ENCODE assay signal across 2 cellular contexts in genomic region chr9:75658301-75658919, GRCh38.
TF ChIP-seq lines count a peak whose summit lies in the region.

No MANE protein-coding gene starts in this region.

TF ChIP-seq in GM23338, 12 proteins besides CTCF, POLR2A, EP300 and RAD21:
- TF ChIP-seq REST (IDR thresholded peaks at IDR 0.05; ENCODE audit: unreplicated experiment) (no peak), NANOG (IDR thresholded peaks at IDR 0.05; ENCODE audit: borderline replicate concordance) (no peak), ZNF462 (CRISPR knock-in tag; IDR thresholded peaks at IDR 0.05) (no peak), ZNF331 (CRISPR knock-in tag; IDR thresholded peaks at IDR 0.05; ENCODE audit: low read depth) (no peak), ZNF114 (CRISPR knock-in tag; IDR thresholded peaks at IDR 0.05) (no peak), EZH2phosphoT487 (IDR thresholded peaks at IDR 0.05; ENCODE audit: unreplicated experiment) (no peak), CREB1 (CRISPR knock-in tag; IDR thresholded peaks at IDR 0.05; ENCODE audit: low read depth) (no peak), JUNB (IDR thresholded peaks at IDR 0.05; ENCODE audit: unreplicated experiment) (no peak), STAT1 (IDR thresholded peaks at IDR 0.05; ENCODE audit: unreplicated experiment) (no peak), EZH2 (IDR thresholded peaks at IDR 0.05; ENCODE audit: low read depth, unreplicated experiment) (no peak), POLR2AphosphoS5 (IDR thresholded peaks at IDR 0.05; ENCODE audit: low read depth) (no peak)
- TF ChIP-seq, protein P1, sequence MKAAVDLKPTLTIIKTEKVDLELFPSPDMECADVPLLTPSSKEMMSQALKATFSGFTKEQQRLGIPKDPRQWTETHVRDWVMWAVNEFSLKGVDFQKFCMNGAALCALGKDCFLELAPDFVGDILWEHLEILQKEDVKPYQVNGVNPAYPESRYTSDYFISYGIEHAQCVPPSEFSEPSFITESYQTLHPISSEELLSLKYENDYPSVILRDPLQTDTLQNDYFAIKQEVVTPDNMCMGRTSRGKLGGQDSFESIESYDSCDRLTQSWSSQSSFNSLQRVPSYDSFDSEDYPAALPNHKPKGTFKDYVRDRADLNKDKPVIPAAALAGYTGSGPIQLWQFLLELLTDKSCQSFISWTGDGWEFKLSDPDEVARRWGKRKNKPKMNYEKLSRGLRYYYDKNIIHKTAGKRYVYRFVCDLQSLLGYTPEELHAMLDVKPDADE (IDR thresholded peaks at IDR 0.05), result no peak

TF ChIP-seq in HepG2, 621 proteins besides CTCF, POLR2A, EP300 and RAD21 (continued from another document):
- no peak for TF ChIP-seq NR0B2 (CRISPR knock-in tag; IDR thresholded peaks at IDR 0.05)
- TF ChIP-seq, protein P2, sequence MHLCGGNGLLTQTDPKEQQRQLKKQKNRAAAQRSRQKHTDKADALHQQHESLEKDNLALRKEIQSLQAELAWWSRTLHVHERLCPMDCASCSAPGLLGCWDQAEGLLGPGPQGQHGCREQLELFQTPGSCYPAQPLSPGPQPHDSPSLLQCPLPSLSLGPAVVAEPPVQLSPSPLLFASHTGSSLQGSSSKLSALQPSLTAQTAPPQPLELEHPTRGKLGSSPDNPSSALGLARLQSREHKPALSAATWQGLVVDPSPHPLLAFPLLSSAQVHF (CRISPR knock-in tag; IDR thresholded peaks at IDR 0.05), result no peak
- TF ChIP-seq ZNF326 (CRISPR knock-in tag; IDR thresholded peaks at IDR 0.05; ENCODE audit: borderline replicate concordance), result no peak
- no peak for TF ChIP-seq ZKSCAN8 (CRISPR knock-in tag; IDR thresholded peaks at IDR 0.05; ENCODE audit: borderline replicate concordance)
- no peak for TF ChIP-seq SIX1 (CRISPR knock-in tag; IDR thresholded peaks at IDR 0.05; ENCODE audit: borderline replicate concordance)
- no peak for TF ChIP-seq TP53 (CRISPR knock-in tag; conservative IDR thresholded peaks at IDR 0.05)
- no peak for TF ChIP-seq SAP130 (CRISPR knock-in tag; IDR thresholded peaks at IDR 0.05; ENCODE audit: low read depth)
- TF ChIP-seq E2F2 (CRISPR knock-in tag; IDR thresholded peaks at IDR 0.05; ENCODE audit: borderline replicate concordance), result no peak
- TF ChIP-seq, protein P3, sequence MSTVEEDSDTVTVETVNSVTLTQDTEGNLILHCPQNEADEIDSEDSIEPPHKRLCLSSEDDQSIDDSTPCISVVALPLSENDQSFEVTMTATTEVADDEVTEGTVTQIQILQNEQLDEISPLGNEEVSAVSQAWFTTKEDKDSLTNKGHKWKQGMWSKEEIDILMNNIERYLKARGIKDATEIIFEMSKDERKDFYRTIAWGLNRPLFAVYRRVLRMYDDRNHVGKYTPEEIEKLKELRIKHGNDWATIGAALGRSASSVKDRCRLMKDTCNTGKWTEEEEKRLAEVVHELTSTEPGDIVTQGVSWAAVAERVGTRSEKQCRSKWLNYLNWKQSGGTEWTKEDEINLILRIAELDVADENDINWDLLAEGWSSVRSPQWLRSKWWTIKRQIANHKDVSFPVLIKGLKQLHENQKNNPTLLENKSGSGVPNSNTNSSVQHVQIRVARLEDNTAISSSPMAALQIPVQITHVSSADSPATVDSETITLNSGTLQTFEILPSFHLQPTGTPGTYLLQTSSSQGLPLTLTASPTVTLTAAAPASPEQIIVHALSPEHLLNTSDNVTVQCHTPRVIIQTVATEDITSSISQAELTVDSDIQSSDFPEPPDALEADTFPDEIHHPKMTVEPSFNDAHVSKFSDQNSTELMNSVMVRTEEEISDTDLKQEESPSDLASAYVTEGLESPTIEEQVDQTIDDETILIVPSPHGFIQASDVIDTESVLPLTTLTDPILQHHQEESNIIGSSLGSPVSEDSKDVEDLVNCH (CRISPR knock-in tag; IDR thresholded peaks at IDR 0.05), result no peak
- TF ChIP-seq, protein P4, sequence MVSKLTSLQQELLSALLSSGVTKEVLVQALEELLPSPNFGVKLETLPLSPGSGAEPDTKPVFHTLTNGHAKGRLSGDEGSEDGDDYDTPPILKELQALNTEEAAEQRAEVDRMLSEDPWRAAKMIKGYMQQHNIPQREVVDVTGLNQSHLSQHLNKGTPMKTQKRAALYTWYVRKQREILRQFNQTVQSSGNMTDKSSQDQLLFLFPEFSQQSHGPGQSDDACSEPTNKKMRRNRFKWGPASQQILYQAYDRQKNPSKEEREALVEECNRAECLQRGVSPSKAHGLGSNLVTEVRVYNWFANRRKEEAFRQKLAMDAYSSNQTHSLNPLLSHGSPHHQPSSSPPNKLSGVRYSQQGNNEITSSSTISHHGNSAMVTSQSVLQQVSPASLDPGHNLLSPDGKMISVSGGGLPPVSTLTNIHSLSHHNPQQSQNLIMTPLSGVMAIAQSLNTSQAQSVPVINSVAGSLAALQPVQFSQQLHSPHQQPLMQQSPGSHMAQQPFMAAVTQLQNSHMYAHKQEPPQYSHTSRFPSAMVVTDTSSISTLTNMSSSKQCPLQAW (CRISPR knock-in tag; IDR thresholded peaks at IDR 0.05), result no peak
- no peak for TF ChIP-seq CENPT (CRISPR knock-in tag; IDR thresholded peaks at IDR 0.05; ENCODE audit: low read depth)
